Comparison of ENCODE assay signal across 8 cellular contexts in genomic region chr2:171433763-171434670, GRCh38. TPM values are rescaled to one million over a fixed set of nuclear protein-coding genes. Genes with fewer than 3 reads are reported as not detected.
DNase-seq lines count a peak whose midpoint lies in the region; TF ChIP-seq lines count a peak whose summit lies in the region.

Gene DCAF17 (plus strand): TSS chr2:171434226. CDS start chr2:171434578, 352 bp downstream.
Gene METTL8 (minus strand): TSS chr2:171433990. CDS start chr2:171392185, 41,805 bp downstream.

- H3K9ac ChIP-seq in SK-N-MC (ENCODE audit: insufficient read length): peak within 1 kb of the TSS; percentile 94

- H3K27ac ChIP-seq in SK-N-MC (peak within 1 kb of the TSS; percentile 87), temporal lobe (ENCODE audit: low read depth, low read length) (peak within 1 kb of the TSS; percentile 82)

- peaks cover 7% of the 10 kb centered on the region; the same call in 1 of the 2 replicates for H3K9me3 ChIP-seq in SK-N-MC (ENCODE audit: low read depth, low read length)

- peak; percentile 30 for TF ChIP-seq CTCF in HFF-Myc (IDR thresholded peaks at IDR 0.05; ENCODE audit: low read depth, low read length, missing control alignments)

- peak within 1 kb of the TSS; percentile 91 for H3K4me3 ChIP-seq in GM08714 (ENCODE audit: low read length)
- H3K4me3 ChIP-seq in HFF-Myc (replicated peaks; ENCODE audit: low read depth, low read length): peak within 1 kb of the TSS; percentile 67
- peak within 1 kb of the TSS; percentile 87 for H3K4me3 ChIP-seq in SK-N-MC

- peak; percentile 85 for DNase-seq in HFF-Myc (ENCODE audit: extremely low read depth, low read depth)
- peak; percentile 96 for DNase-seq in MV-4-11 (lab: John Stamatoyannopoulos, UW)
- no peak for DNase-seq in SK-N-MC (ENCODE audit: low read depth, low spot score)
- peak; percentile 95 for DNase-seq in activated naive CD4-positive, alpha-beta T cell treated with anti-CD3 and anti-CD28 coated beads, Interleukin-2, amount 50 U/mL, for 16 hours
- peak; percentile 97 for DNase-seq in globus pallidus (ENCODE audit: low spot score)
- peak; percentile 96 for DNase-seq in occipital lobe (lab: John Stamatoyannopoulos, UW)

- peaks cover 40% of the 10 kb centered on the region for H3K36me3 ChIP-seq in SK-N-MC (ENCODE audit: insufficient read depth, low read length)

RNA-seq across cellular contexts. Expression of gene DCAF17, which starts in this region (rescaled TPM):
- total RNA-seq in occipital lobe (88.4 TPM), temporal lobe (48.4 TPM)

RNA-seq across cellular contexts. Expression of gene METTL8, which starts in this region (rescaled TPM):
- 25.3 TPM for total RNA-seq in occipital lobe
- total RNA-seq in temporal lobe: 15.5 TPM
